ENCODE assay signal across 24 cellular contexts in genomic region chr2:173230181-173230580, GRCh38.
"Had no signal": no experiment of that assay in that cellular context is flagged by ENCODE, and none has a peak within 500 bp of the region (broad histone marks: within the 10 kb centered on the region; RNA-seq: fewer than 3 reads in every experiment).

No MANE protein-coding gene starts in this region.

- H3K36me3 ChIP-seq: Peyer's patch had no signal

- ATAC-seq: activated CD4-positive, alpha-beta T cell treated with anti-CD3 and anti-CD28 coated beads for 36 hours; activated CD8-positive, alpha-beta T cell treated with anti-CD3 and anti-CD28 coated beads for 36 hours; activated T-cell treated with anti-CD3 and anti-CD28 coated beads, Interleukin-2, amount 50 U/mL, for 72 hours; K562 had no signal

- H3K4me1 ChIP-seq: Peyer's patch, SJCRH30 had no signal

- FAIRE-seq: bronchial epithelial cell, K562 had no signal

- H3K4me3 ChIP-seq: K562, Peyer's patch, SJCRH30 had no signal

- H3K4me2 ChIP-seq: SK-N-SH had no signal

- H3K27me3 ChIP-seq: Peyer's patch, SJCRH30 had no signal

- DNase-seq: activated CD4-positive, alpha-beta T cell treated with anti-CD3 and anti-CD28 coated beads for 36 hours; activated CD8-positive, alpha-beta memory T cell treated with anti-CD3 and anti-CD28 coated beads, Interleukin-2, amount 50 U/mL, for 4 hours; activated CD8-positive, alpha-beta T cell treated with anti-CD3 and anti-CD28 coated beads for 36 hours; activated gamma-delta T cell treated with Interleukin-2 at 50 U/mL for 16 hours; activated naive CD4-positive, alpha-beta T cell treated with anti-CD3 and anti-CD28 coated beads, Interleukin-2, amount 10 ng/mL, durations not matched to agents 7 days and 5 days; activated naive CD8-positive, alpha-beta T cell treated with anti-CD3 and anti-CD28 coated beads, Interleukin-2, amount 10 ng/mL, durations not matched to agents 7 days and 5 days; activated T-cell treated with anti-CD3 and anti-CD28 coated beads, Interleukin-2, amount 50 U/mL, for 72 hours; aorta; central memory CD4-positive, alpha-beta T cell; Karpas-422; NCI-H2081; NCI-H2171 treated with DMSO at 0.1 percent for 48 hours; NCI-H226; NCI-H526 treated with DMSO at 0.1 percent for 48 hours; NCI-H82; Peyer's patch; Right ventricle myocardium superior; SJCRH30; SK-N-SH; T-helper 1 cell; WERI-Rb-1 had no signal

- H3K9me3 ChIP-seq: Peyer's patch, SJCRH30, SK-N-SH had no signal

- H3K27ac ChIP-seq: Peyer's patch, RWPE1, SJCRH30, WERI-Rb-1 had no signal

- H3K9ac ChIP-seq: SK-N-SH had no signal
